Comparison of ENCODE assay signal across 1 cellular context in genomic region chr2:203873921-203874631, GRCh38.
A peak's percentile ranks its signal among the peaks of the same experiment; 100 is the strongest.
TF ChIP-seq lines count a peak whose summit lies in the region.

No MANE protein-coding gene starts in this region.

TF ChIP-seq in K562, 482 proteins besides CTCF, POLR2A, EP300 and RAD21:
- TF ChIP-seq POLR2G (IDR thresholded peaks at IDR 0.05; ENCODE audit: low read depth, low read length): no peak
- peak; percentile 79 for TF ChIP-seq RFX1 (IDR thresholded peaks at IDR 0.05)
